8 cellular contexts compared by ENCODE assay signal in genomic region chr9:114405294-114406034, GRCh38. TPM values are rescaled to one million over a fixed set of nuclear protein-coding genes. Genes with fewer than 3 reads are reported as not detected.
DNase-seq lines count a peak whose midpoint lies in the region; ATAC-seq and TF ChIP-seq lines count a peak whose summit lies in the region.

No MANE protein-coding gene starts in this region.

- H3F3A ChIP-seq in Loucy (ENCODE audit: low read depth): no peaks in the 10 kb centered on the region

- H3K27me3 ChIP-seq in HAP-1 (ENCODE audit: low read depth): no peaks in the 10 kb centered on the region
- no peaks in the 10 kb centered on the region for H3K27me3 ChIP-seq in Loucy (ENCODE audit: insufficient read depth, low read length, poor library complexity, severe bottlenecking)
- no peaks in the 10 kb centered on the region for H3K27me3 ChIP-seq in cardiac muscle cell

- ATAC-seq in SK-N-SH treated with all-trans-retinoic acid at 6 μM for 48 hours (peak; percentile 99), HG02970 (IDR thresholded peaks at IDR 0.05; ENCODE audit: low FRiP score, unreplicated experiment) (no peak)

- H3K27ac Mint-ChIP-seq in activated naive CD8-positive, alpha-beta T cell treated with anti-CD3 and anti-CD28 coated beads for 36 hours: peak overlapping the region; percentile 54

- H3K27me3 Mint-ChIP-seq in activated naive CD8-positive, alpha-beta T cell treated with anti-CD3 and anti-CD28 coated beads for 36 hours: no peaks in the 10 kb centered on the region

- TF ChIP-seq CTCF in GM12872 (IDR thresholded peaks at IDR 0.05; ENCODE audit: insufficient read depth, low read depth, low read length) (peak; percentile 85), Loucy (conservative IDR thresholded peaks at IDR 0.05; ENCODE audit: low read length) (peak; percentile 86), cardiac muscle cell (IDR thresholded peaks at IDR 0.05; ENCODE audit: low read depth, low read length) (peak; percentile 85)

- no peak overlapping the region for H3K4me2 ChIP-seq in Loucy (ENCODE audit: low read depth, low read length, poor library complexity, severe bottlenecking)

- no peak overlapping the region for H3K27ac ChIP-seq in cardiac muscle cell

- H3K4me3 ChIP-seq in HAP-1: no peak overlapping the region
- no peak overlapping the region for H3K4me3 ChIP-seq in Loucy (ENCODE audit: low read length, poor library complexity, severe bottlenecking)
- no peak overlapping the region for H3K4me3 ChIP-seq in cardiac muscle cell

- no peaks in the 10 kb centered on the region for H3K36me3 ChIP-seq in HAP-1 (replicated peaks)
- H3K36me3 ChIP-seq in Loucy (ENCODE audit: insufficient read depth, low read length): no peaks in the 10 kb centered on the region
- H3K36me3 ChIP-seq in cardiac muscle cell: no peaks in the 10 kb centered on the region

- H3K4me1 ChIP-seq in HAP-1 (peaks cover 13% of the 10 kb centered on the region), Loucy (ENCODE audit: insufficient read depth, low read length, poor library complexity, severe bottlenecking) (no peaks in the 10 kb centered on the region), cardiac muscle cell (ENCODE audit: low read depth) (no peaks in the 10 kb centered on the region)

- H3K9me3 Mint-ChIP-seq in activated naive CD8-positive, alpha-beta T cell treated with anti-CD3 and anti-CD28 coated beads for 36 hours: no peaks in the 10 kb centered on the region

- DNase-seq in HAP-1 (ENCODE audit: low spot score in 2 of 2) (peak; percentile 71 to 86), cardiac muscle cell (ENCODE audit: low read depth in 1 of 2, low spot score in 1 of 2) (peak; percentile 85), putamen (ENCODE audit: low spot score) (peak; percentile 87)
- DNase-seq in activated naive CD8-positive, alpha-beta T cell treated with anti-CD3 and anti-CD28 coated beads for 36 hours: peak; percentile 74

- in situ Hi-C loops in HAP-1 (cut with MboI; ENCODE audit: low sequenced_read_pairs): loop anchor here (10.0 kb wide), 2 partner anchors 249 to 609 kb away; partner anchors contain the start of gene TEX53

- H3K9me3 ChIP-seq in HAP-1: no peaks in the 10 kb centered on the region
- no peaks in the 10 kb centered on the region for H3K9me3 ChIP-seq in Loucy (ENCODE audit: insufficient read depth, low read depth, low read length)
- no peaks in the 10 kb centered on the region for H3K9me3 ChIP-seq in cardiac muscle cell (ENCODE audit: low read depth)

- no peaks in the 10 kb centered on the region for H3K9me2 ChIP-seq in Loucy (replicated peaks; ENCODE audit: low read depth, low read length)

- H3K9ac ChIP-seq in Loucy (ENCODE audit: low read depth, low read length, poor library complexity, severe bottlenecking): no peak overlapping the region

- no peaks in the 10 kb centered on the region for H4K20me1 ChIP-seq in Loucy (ENCODE audit: insufficient read depth, low read length, poor library complexity, severe bottlenecking)

- no peaks in the 10 kb centered on the region for H3K79me2 ChIP-seq in Loucy (ENCODE audit: insufficient read depth, low read length)

- H3K36me3 Mint-ChIP-seq in activated naive CD8-positive, alpha-beta T cell treated with anti-CD3 and anti-CD28 coated beads for 36 hours: no peaks in the 10 kb centered on the region

- H3K4me1 Mint-ChIP-seq in activated naive CD8-positive, alpha-beta T cell treated with anti-CD3 and anti-CD28 coated beads for 36 hours: peaks cover 2% of the 10 kb centered on the region

- H3K4me3 Mint-ChIP-seq in activated naive CD8-positive, alpha-beta T cell treated with anti-CD3 and anti-CD28 coated beads for 36 hours: no peak overlapping the region

- peak overlapping the region; percentile 86 for H2AFZ ChIP-seq in Loucy (ENCODE audit: low read length)

TF ChIP-seq in SK-N-SH treated with all-trans-retinoic acid at 6 μM for 48 hours, 23 proteins besides CTCF, POLR2A, EP300 and RAD21:
- TF ChIP-seq CSDC2 (CRISPR knock-in tag; IDR thresholded peaks at IDR 0.05) (no peak), RARB (CRISPR knock-in tag; IDR thresholded peaks at IDR 0.05) (no peak), PPARA (CRISPR knock-in tag; IDR thresholded peaks at IDR 0.05; ENCODE audit: borderline replicate concordance) (no peak), OSR1 (CRISPR knock-in tag; IDR thresholded peaks at IDR 0.05) (no peak), CSRNP3 (CRISPR knock-in tag; IDR thresholded peaks at IDR 0.05) (no peak), ZFP3 (CRISPR knock-in tag; IDR thresholded peaks at IDR 0.05) (no peak), ARNTL (CRISPR knock-in tag; IDR thresholded peaks at IDR 0.05; ENCODE audit: borderline replicate concordance, low read depth) (no peak), GLIS3 (CRISPR knock-in tag; IDR thresholded peaks at IDR 0.05) (no peak), ZNF565 (CRISPR knock-in tag; conservative IDR thresholded peaks at IDR 0.05; ENCODE audit: low read depth) (no peak), POU6F1 (CRISPR knock-in tag; IDR thresholded peaks at IDR 0.05; ENCODE audit: borderline replicate concordance, low read depth) (no peak), ZC3H10 (CRISPR knock-in tag; IDR thresholded peaks at IDR 0.05) (no peak)
- TF ChIP-seq, protein P1, sequence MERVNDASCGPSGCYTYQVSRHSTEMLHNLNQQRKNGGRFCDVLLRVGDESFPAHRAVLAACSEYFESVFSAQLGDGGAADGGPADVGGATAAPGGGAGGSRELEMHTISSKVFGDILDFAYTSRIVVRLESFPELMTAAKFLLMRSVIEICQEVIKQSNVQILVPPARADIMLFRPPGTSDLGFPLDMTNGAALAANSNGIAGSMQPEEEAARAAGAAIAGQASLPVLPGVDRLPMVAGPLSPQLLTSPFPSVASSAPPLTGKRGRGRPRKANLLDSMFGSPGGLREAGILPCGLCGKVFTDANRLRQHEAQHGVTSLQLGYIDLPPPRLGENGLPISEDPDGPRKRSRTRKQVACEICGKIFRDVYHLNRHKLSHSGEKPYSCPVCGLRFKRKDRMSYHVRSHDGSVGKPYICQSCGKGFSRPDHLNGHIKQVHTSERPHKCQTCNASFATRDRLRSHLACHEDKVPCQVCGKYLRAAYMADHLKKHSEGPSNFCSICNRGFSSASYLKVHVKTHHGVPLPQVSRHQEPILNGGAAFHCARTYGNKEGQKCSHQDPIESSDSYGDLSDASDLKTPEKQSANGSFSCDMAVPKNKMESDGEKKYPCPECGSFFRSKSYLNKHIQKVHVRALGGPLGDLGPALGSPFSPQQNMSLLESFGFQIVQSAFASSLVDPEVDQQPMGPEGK (CRISPR knock-in tag; IDR thresholded peaks at IDR 0.05; ENCODE audit: borderline replicate concordance): no peak

RNA-seq across cellular contexts. Expression of gene AKNA, which starts 17.7 kb away (rescaled TPM):
- total RNA-seq in activated naive CD8-positive, alpha-beta T cell treated with anti-CD3 and anti-CD28 coated beads for 36 hours: 100 to 1,000 TPM; 129 to 130 TPM
- total RNA-seq in cardiac muscle cell: 20.6 and 25.2 TPM in 2 replicates
- polyA plus RNA-seq in cardiac muscle cell: 5.7 and 10.1 TPM in 2 replicates
